In genomic region chr13:103639326-103639725, GRCh38 we compare ENCODE assay signal across 29 cellular contexts.
DNase-seq lines count a peak whose midpoint lies in the region; ATAC-seq, FAIRE-seq and TF ChIP-seq lines count a peak whose summit lies in the region.
"Had no signal": no experiment of that assay in that cellular context is flagged by ENCODE, and none has a peak within 500 bp of the region (broad histone marks: within the 10 kb centered on the region; RNA-seq: fewer than 3 reads in every experiment).

No MANE protein-coding gene starts in this region.

- H2AFZ ChIP-seq in HepG2 (ENCODE audit: low read length) (no peak overlapping the region), hepatocyte (no peak overlapping the region)

- no TSS peak for BruUV-seq in HepG2 (replicated peaks; lab: Mats Ljungman, UMichigan)

- TF ChIP-seq RAD21 in liver (IDR thresholded peaks at IDR 0.05) (peak; percentile 21 to 23), HepG2 (CRISPR knock-in tag; IDR thresholded peaks at IDR 0.05) (no peak)

- CTCF ChIA-PET in HepG2 (lab: Yijun Ruan, JAX; ENCODE audit: low intra/inter-chr PET ratio, low total read pairs), result no interaction called here

- POLR2A ChIA-PET in HepG2 (lab: Yijun Ruan, JAX), result no interaction called here

- H3K27ac ChIP-seq in liver (ENCODE audit: low read depth in 1 of 2, low read length in 2 of 2), result no peak overlapping the region
- H3K27ac ChIP-seq in HepG2 (ENCODE audit: extremely low read length, insufficient read depth, low read length), result no peak overlapping the region
- no peak overlapping the region for H3K27ac ChIP-seq in small intestine (ENCODE audit: low read depth in 1 of 2, low read length in 1 of 2)
- H3K27ac ChIP-seq in hepatocyte, result no peak overlapping the region
- H3K27ac ChIP-seq in ovary, result no peak overlapping the region
- H3K27ac ChIP-seq: BLaER1 had no signal

- DNase-seq in HepG2 (ENCODE audit: low spot score) (no peak), left lobe of liver (ENCODE audit: low spot score) (no peak), mesothelial cell of epicardium (ENCODE audit: low spot score in 2 of 2, unreplicated experiment in 2 of 2) (no peak), small intestine (peak; percentile 50), hepatocyte (ENCODE audit: low spot score) (no peak), ovary (no peak)
- DNase-seq: 8988T; ACHN; BE2C; C1 segment of cervical spinal cord; CD4-positive, alpha-beta memory T cell; CD4-positive, CD25-positive, alpha-beta regulatory T cell; CD8-positive, alpha-beta memory T cell; COR-L47; DMS 273 treated with DMSO at 0.1 percent for 48 hours; DMS153; DMS53; DMS79; DND-41; EL; GDM1 had no signal

- no peaks in the 10 kb centered on the region for H3K27me3 ChIP-seq in liver (ENCODE audit: control insufficient read depth in 4 of 4, insufficient read depth in 4 of 4, low read length in 3 of 4)
- no peaks in the 10 kb centered on the region for H3K27me3 ChIP-seq in HepG2 (ENCODE audit: control insufficient read depth in 1 of 2, insufficient read depth in 2 of 2, low read length in 2 of 2)
- no peaks in the 10 kb centered on the region for H3K27me3 ChIP-seq in small intestine (ENCODE audit: control insufficient read depth in 2 of 2, insufficient read depth in 2 of 2, low read length in 2 of 2)
- H3K27me3 ChIP-seq in hepatocyte, result no peaks in the 10 kb centered on the region
- H3K27me3 ChIP-seq in ovary, result no peaks in the 10 kb centered on the region
- H3K27me3 ChIP-seq: BE2C, BLaER1 had no signal

- no peak for TF ChIP-seq CTCF in liver (IDR thresholded peaks at IDR 0.05; ENCODE audit: low read depth, low read length, missing input control)
- no peak for TF ChIP-seq CTCF in HepG2 (CRISPR knock-in tag; IDR thresholded peaks at IDR 0.05)
- TF ChIP-seq CTCF in mesothelial cell of epicardium (IDR thresholded peaks at IDR 0.05; ENCODE audit: unreplicated experiment), result no peak
- TF ChIP-seq CTCF in hepatocyte (IDR thresholded peaks at IDR 0.05; ENCODE audit: poor library complexity), result no peak
- TF ChIP-seq CTCF in ovary (IDR thresholded peaks at IDR 0.05), result no peak

- H3K36me3 Mint-ChIP-seq in mesothelial cell of epicardium, result no peaks in the 10 kb centered on the region
- H3K36me3 Mint-ChIP-seq: CD14-positive monocyte; CD4-positive, alpha-beta memory T cell; CD4-positive, CD25-positive, alpha-beta regulatory T cell; CD8-positive, alpha-beta memory T cell had no signal

- TF ChIP-seq EP300 in HepG2 (IDR thresholded peaks at IDR 0.05; ENCODE audit: low read depth in 2 of 2, low read length in 2 of 2), result no peak
- TF ChIP-seq EP300 in HepG2 (CRISPR knock-in tag; IDR thresholded peaks at IDR 0.05; ENCODE audit: borderline replicate concordance), result no peak
- TF ChIP-seq EP300 in ovary (IDR thresholded peaks at IDR 0.05), result no peak

- H4K20me1 ChIP-seq in HepG2 (ENCODE audit: insufficient read depth, low read length) (no peaks in the 10 kb centered on the region), hepatocyte (ENCODE audit: insufficient read depth, poor library complexity, severe bottlenecking) (no peaks in the 10 kb centered on the region)
- H4K20me1 ChIP-seq: BLaER1 had no signal

- H3K9me3 Mint-ChIP-seq in mesothelial cell of epicardium, result peaks cover 14% of the 10 kb centered on the region

- peaks cover 13% of the 10 kb centered on the region for H3K4me1 Mint-ChIP-seq in mesothelial cell of epicardium
- H3K4me1 Mint-ChIP-seq: CD14-positive monocyte; CD4-positive, alpha-beta memory T cell; CD4-positive, CD25-positive, alpha-beta regulatory T cell; CD8-positive, alpha-beta memory T cell had no signal

- TF ChIP-seq POLR2A in HepG2 (IDR thresholded peaks at IDR 0.05; ENCODE audit: insufficient read depth in 1 of 2, low read depth in 2 of 2, low read length in 2 of 2) (no peak), ovary (IDR thresholded peaks at IDR 0.05) (no peak)

- intact Hi-C loops in HepG2 (cut with micrococcal nuclease; ENCODE audit: unreplicated experiment) (no loop called here), ovary (cut with DNase I) (no loop called here)

- H3K79me2 ChIP-seq in HepG2 (ENCODE audit: insufficient read depth, low read length) (no peaks in the 10 kb centered on the region), hepatocyte (no peaks in the 10 kb centered on the region)

- WGBS in liver, result 21% methylated on average over 3 of the region's 3 CpGs
- WGBS in HepG2 (ENCODE audit: low lambda C conversion rate), result 3% methylated on average over 3 of the region's 3 CpGs
- 13 to 33% (median 15%) methylated on average over 3 of the region's 3 CpGs for WGBS in small intestine, 3 donors
- WGBS in hepatocyte (ENCODE audit: low lambda C conversion rate, missing lambda C conversion rate), result 56% methylated on average over 3 of the region's 3 CpGs
- WGBS in ovary, 3 donors, result 6 to 18% (median 15%) methylated on average over 3 of the region's 3 CpGs

- H3K9ac ChIP-seq in liver (ENCODE audit: low read depth in 1 of 2, low read length in 2 of 2), result no peak overlapping the region
- no peak overlapping the region for H3K9ac ChIP-seq in HepG2 (ENCODE audit: insufficient read depth, low read depth, low read length)
- H3K9ac ChIP-seq: BLaER1 had no signal

- in situ Hi-C loops in HepG2 (cut with HindIII; ENCODE audit: extremely low pct_ligation_motif_present, low pct_unique_long_range_greater_than_20kb), result no loop called here

- no peak overlapping the region for H3K4me3 Mint-ChIP-seq in mesothelial cell of epicardium
- H3K4me3 Mint-ChIP-seq: CD14-positive monocyte; CD4-positive, alpha-beta memory T cell; CD4-positive, CD25-positive, alpha-beta regulatory T cell; CD8-positive, alpha-beta memory T cell had no signal

- no peaks in the 10 kb centered on the region for H3K27me3 Mint-ChIP-seq in mesothelial cell of epicardium (ENCODE audit: low read depth)
- H3K27me3 Mint-ChIP-seq: CD4-positive, alpha-beta memory T cell; CD4-positive, CD25-positive, alpha-beta regulatory T cell; CD8-positive, alpha-beta memory T cell had no signal

- no peaks in the 10 kb centered on the region for H3K36me3 ChIP-seq in liver (ENCODE audit: control insufficient read depth in 4 of 4, insufficient read depth in 3 of 4, low read depth in 1 of 4, low read length in 3 of 4)
- no peaks in the 10 kb centered on the region for H3K36me3 ChIP-seq in HepG2 (replicated peaks in 1 of 2; ENCODE audit: control insufficient read depth in 1 of 2, insufficient read depth in 2 of 2, low read length in 2 of 2)
- no peaks in the 10 kb centered on the region for H3K36me3 ChIP-seq in small intestine (ENCODE audit: control insufficient read depth in 2 of 2, insufficient read depth in 2 of 2, low read length in 2 of 2)
- no peaks in the 10 kb centered on the region for H3K36me3 ChIP-seq in hepatocyte (replicated peaks; ENCODE audit: insufficient read depth, low read depth)
- H3K36me3 ChIP-seq in ovary, result no peaks in the 10 kb centered on the region
- H3K36me3 ChIP-seq: BE2C, BLaER1 had no signal

- H3K4me2 ChIP-seq in HepG2 (ENCODE audit: low read depth, low read length), result no peak overlapping the region
- H3K4me2 ChIP-seq in hepatocyte, result no peak overlapping the region
- H3K4me2 ChIP-seq: BLaER1 had no signal

- H3K4me1 ChIP-seq in liver (ENCODE audit: control insufficient read depth in 4 of 4, insufficient read depth in 4 of 4, low read length in 3 of 4), result peaks cover 2 to 17% (median 11%) of the 10 kb centered on the region in 4 donors
- H3K4me1 ChIP-seq in HepG2 (ENCODE audit: insufficient read depth, low read length), result no peaks in the 10 kb centered on the region
- H3K4me1 ChIP-seq in small intestine (ENCODE audit: control insufficient read depth in 2 of 2, insufficient read depth in 1 of 2, low read depth in 1 of 2, low read length in 1 of 2), result no peaks in the 10 kb centered on the region
- no peaks in the 10 kb centered on the region for H3K4me1 ChIP-seq in hepatocyte (ENCODE audit: insufficient read depth)
- no peaks in the 10 kb centered on the region for H3K4me1 ChIP-seq in ovary (ENCODE audit: insufficient read depth)
- H3K4me1 ChIP-seq: BLaER1 had no signal

- no peaks in the 10 kb centered on the region for H3K9me2 ChIP-seq in hepatocyte (replicated peaks; ENCODE audit: insufficient read depth)

- FAIRE-seq in HepG2 (lab: Jason Lieb, UNC) (no peak), small intestine (lab: Jason Lieb, UNC) (no peak)
- FAIRE-seq: A204.1, GM12878, GM12892, GM18507 had no signal

- H3K4me3 ChIP-seq in liver (ENCODE audit: low read depth in 1 of 3, low read length in 3 of 3), result no peak overlapping the region
- no peak overlapping the region for H3K4me3 ChIP-seq in HepG2 (replicated peaks in 1 of 3; ENCODE audit: insufficient read depth in 1 of 3, low read depth in 2 of 3, low read length in 3 of 3)
- no peak overlapping the region for H3K4me3 ChIP-seq in small intestine (ENCODE audit: low read depth in 1 of 2, low read length in 2 of 2)
- H3K4me3 ChIP-seq in hepatocyte, result no peak overlapping the region
- H3K4me3 ChIP-seq in ovary, result no peak overlapping the region
- H3K4me3 ChIP-seq: BLaER1, GM12878 had no signal

- no peaks in the 10 kb centered on the region for H3K9me3 ChIP-seq in liver (ENCODE audit: control insufficient read depth in 4 of 4, low read length in 3 of 4)
- H3K9me3 ChIP-seq in HepG2 (ENCODE audit: low read length), result peaks cover 61% of the 10 kb centered on the region
- no peaks in the 10 kb centered on the region for H3K9me3 ChIP-seq in small intestine (ENCODE audit: control insufficient read depth, low read depth)
- H3K9me3 ChIP-seq in hepatocyte (ENCODE audit: low read depth), result no peaks in the 10 kb centered on the region
- H3K9me3 ChIP-seq in ovary, result no peaks in the 10 kb centered on the region
- H3K9me3 ChIP-seq: BE2C, BLaER1 had no signal

- ATAC-seq in HepG2 (no peak), left lobe of liver (peak; percentile 92), GM21423 (IDR thresholded peaks at IDR 0.05; ENCODE audit: unreplicated experiment) (no peak)
- ATAC-seq: GM12878 had no signal

- H3K27ac Mint-ChIP-seq in mesothelial cell of epicardium, result peak overlapping the region; percentile 72
- H3K27ac Mint-ChIP-seq: CD14-positive monocyte; CD4-positive, alpha-beta memory T cell; CD4-positive, CD25-positive, alpha-beta regulatory T cell; CD8-positive, alpha-beta memory T cell had no signal

TF ChIP-seq in liver, 16 proteins besides CTCF, POLR2A, EP300 and RAD21 (continues in another document):
- TF ChIP-seq YY1 (IDR thresholded peaks at IDR 0.05), result peak; percentile 23

TF ChIP-seq in HepG2, 621 proteins besides CTCF, POLR2A, EP300 and RAD21:
- TF ChIP-seq ZNF260 (CRISPR knock-in tag; IDR thresholded peaks at IDR 0.05; ENCODE audit: borderline replicate concordance, low read depth) (no peak), GABPB1 (CRISPR knock-in tag; IDR thresholded peaks at IDR 0.05) (no peak), ZNF326 (CRISPR knock-in tag; IDR thresholded peaks at IDR 0.05; ENCODE audit: borderline replicate concordance) (no peak)
TF ChIP-seq in HepG2: peak in this region for 0.
